Comparison of ENCODE assay signal across 1 cellular context in the genomic region with DNA sequence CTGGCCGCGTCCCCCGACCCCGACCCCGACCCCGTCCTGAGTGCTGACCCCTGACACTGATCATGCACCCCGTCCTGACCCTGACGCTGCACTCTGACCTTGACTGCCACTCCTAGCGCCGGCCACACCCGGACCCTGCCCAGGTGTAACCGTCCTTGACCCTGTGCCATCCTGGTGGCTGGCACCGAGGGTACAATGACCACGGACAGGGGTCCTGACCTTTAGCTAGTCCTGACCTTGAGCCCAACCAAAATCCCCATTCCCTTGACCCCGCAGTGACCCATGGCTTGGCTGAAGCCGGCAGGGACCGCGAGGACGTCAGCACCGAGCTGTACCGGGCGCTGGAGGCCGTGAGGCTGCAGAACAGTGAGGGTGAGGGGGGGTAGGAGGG.
TF ChIP-seq lines count a peak whose summit lies in the region.

No MANE protein-coding gene starts in this region.

TF ChIP-seq in SK-N-SH, 30 proteins besides CTCF, POLR2A, EP300 and RAD21 (continued from another document):
- TF ChIP-seq RXRA (IDR thresholded peaks at IDR 0.05; ENCODE audit: borderline replicate concordance, low read depth) = no peak
- TF ChIP-seq TEAD4 (IDR thresholded peaks at IDR 0.05; ENCODE audit: borderline replicate concordance, insufficient read depth) = no peak
- TF ChIP-seq, protein P1, sequence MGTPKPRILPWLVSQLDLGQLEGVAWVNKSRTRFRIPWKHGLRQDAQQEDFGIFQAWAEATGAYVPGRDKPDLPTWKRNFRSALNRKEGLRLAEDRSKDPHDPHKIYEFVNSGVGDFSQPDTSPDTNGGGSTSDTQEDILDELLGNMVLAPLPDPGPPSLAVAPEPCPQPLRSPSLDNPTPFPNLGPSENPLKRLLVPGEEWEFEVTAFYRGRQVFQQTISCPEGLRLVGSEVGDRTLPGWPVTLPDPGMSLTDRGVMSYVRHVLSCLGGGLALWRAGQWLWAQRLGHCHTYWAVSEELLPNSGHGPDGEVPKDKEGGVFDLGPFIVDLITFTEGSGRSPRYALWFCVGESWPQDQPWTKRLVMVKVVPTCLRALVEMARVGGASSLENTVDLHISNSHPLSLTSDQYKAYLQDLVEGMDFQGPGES (IDR thresholded peaks at IDR 0.05; ENCODE audit: low read depth, low read length) = no peak
- no peak for TF ChIP-seq SMC3 (IDR thresholded peaks at IDR 0.05; ENCODE audit: low read depth, low read length)
- no peak for TF ChIP-seq GATA2 (CRISPR knock-in tag; IDR thresholded peaks at IDR 0.05)
- no peak for TF ChIP-seq ELF1 (IDR thresholded peaks at IDR 0.05)
- TF ChIP-seq, protein P2, sequence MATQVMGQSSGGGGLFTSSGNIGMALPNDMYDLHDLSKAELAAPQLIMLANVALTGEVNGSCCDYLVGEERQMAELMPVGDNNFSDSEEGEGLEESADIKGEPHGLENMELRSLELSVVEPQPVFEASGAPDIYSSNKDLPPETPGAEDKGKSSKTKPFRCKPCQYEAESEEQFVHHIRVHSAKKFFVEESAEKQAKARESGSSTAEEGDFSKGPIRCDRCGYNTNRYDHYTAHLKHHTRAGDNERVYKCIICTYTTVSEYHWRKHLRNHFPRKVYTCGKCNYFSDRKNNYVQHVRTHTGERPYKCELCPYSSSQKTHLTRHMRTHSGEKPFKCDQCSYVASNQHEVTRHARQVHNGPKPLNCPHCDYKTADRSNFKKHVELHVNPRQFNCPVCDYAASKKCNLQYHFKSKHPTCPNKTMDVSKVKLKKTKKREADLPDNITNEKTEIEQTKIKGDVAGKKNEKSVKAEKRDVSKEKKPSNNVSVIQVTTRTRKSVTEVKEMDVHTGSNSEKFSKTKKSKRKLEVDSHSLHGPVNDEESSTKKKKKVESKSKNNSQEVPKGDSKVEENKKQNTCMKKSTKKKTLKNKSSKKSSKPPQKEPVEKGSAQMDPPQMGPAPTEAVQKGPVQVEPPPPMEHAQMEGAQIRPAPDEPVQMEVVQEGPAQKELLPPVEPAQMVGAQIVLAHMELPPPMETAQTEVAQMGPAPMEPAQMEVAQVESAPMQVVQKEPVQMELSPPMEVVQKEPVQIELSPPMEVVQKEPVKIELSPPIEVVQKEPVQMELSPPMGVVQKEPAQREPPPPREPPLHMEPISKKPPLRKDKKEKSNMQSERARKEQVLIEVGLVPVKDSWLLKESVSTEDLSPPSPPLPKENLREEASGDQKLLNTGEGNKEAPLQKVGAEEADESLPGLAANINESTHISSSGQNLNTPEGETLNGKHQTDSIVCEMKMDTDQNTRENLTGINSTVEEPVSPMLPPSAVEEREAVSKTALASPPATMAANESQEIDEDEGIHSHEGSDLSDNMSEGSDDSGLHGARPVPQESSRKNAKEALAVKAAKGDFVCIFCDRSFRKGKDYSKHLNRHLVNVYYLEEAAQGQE (IDR thresholded peaks at IDR 0.05; ENCODE audit: low read depth, low read length) = no peak
- no peak for TF ChIP-seq YY1 (IDR thresholded peaks at IDR 0.05; ENCODE audit: low read depth)
